Comparison of ENCODE assay signal across 11 cellular contexts in genomic region chr7:117399820-117400422, GRCh38. TPM values are rescaled to one million over a fixed set of nuclear protein-coding genes. Genes with fewer than 3 reads are reported as not detected.
DNase-seq lines count a peak whose midpoint lies in the region; ATAC-seq and TF ChIP-seq lines count a peak whose summit lies in the region.
"Had no signal": no experiment of that assay in that cellular context is flagged by ENCODE, and none has a peak within 500 bp of the region (broad histone marks: within the 10 kb centered on the region; RNA-seq: fewer than 3 reads in every experiment).

No MANE protein-coding gene starts in this region.

- H3K4me3 ChIP-seq in AG09309 (ENCODE audit: control insufficient read depth, low read depth, low read length) (no peak overlapping the region), hepatocyte (no peak overlapping the region)
- H3K4me3 ChIP-seq: ovary, thyroid gland had no signal

- no peaks in the 10 kb centered on the region for H3K4me1 ChIP-seq in hepatocyte (ENCODE audit: insufficient read depth)
- H3K4me1 ChIP-seq: thyroid gland had no signal

- no peaks in the 10 kb centered on the region for H3K9me2 ChIP-seq in hepatocyte (replicated peaks; ENCODE audit: insufficient read depth)

- no peaks in the 10 kb centered on the region for H3K36me3 ChIP-seq in hepatocyte (replicated peaks; ENCODE audit: insufficient read depth, low read depth)
- H3K36me3 ChIP-seq: ovary, thyroid gland had no signal

- no peaks in the 10 kb centered on the region for H4K20me1 ChIP-seq in hepatocyte (ENCODE audit: insufficient read depth, poor library complexity, severe bottlenecking)

- H3K9me3 ChIP-seq in hepatocyte (ENCODE audit: low read depth) = no peaks in the 10 kb centered on the region
- H3K9me3 ChIP-seq: ovary, thyroid gland had no signal

- no peak overlapping the region for H3K27ac ChIP-seq in hepatocyte
- H3K27ac ChIP-seq: ovary, thyroid gland had no signal

- WGBS in hepatocyte (ENCODE audit: low lambda C conversion rate, missing lambda C conversion rate) = 52% methylated on average over 4 of the region's 4 CpGs

- H3K79me2 ChIP-seq in hepatocyte = no peaks in the 10 kb centered on the region

- no peak overlapping the region for H3K4me2 ChIP-seq in hepatocyte

- ATAC-seq in HG03039 (IDR thresholded peaks at IDR 0.05; ENCODE audit: unreplicated experiment) (no peak), GM18868 (IDR thresholded peaks at IDR 0.05; ENCODE audit: unreplicated experiment) (no peak)

- DNase-seq in AG09309 (ENCODE audit: low read depth) = no peak
- DNase-seq in GM13977 (ENCODE audit: low spot score) = peak; percentile 21
- DNase-seq in SK-MEL-5 (ENCODE audit: low read depth, low spot score) = peak; percentile 74
- DNase-seq in hepatocyte (ENCODE audit: low spot score) = no peak
- DNase-seq in foreskin melanocyte = no peak
- DNase-seq in NCI-H128 (lab: John Stamatoyannopoulos, UW; ENCODE audit: unreplicated experiment) = no peak
- DNase-seq: ovary, thyroid gland had no signal

- TF ChIP-seq CTCF in AG09309 (IDR thresholded peaks at IDR 0.05; ENCODE audit: control insufficient read depth, insufficient read depth, low read depth, low read length, missing control alignments) (peak; percentile 33), GM13977 (IDR thresholded peaks at IDR 0.05; ENCODE audit: extremely low read depth, insufficient read depth, missing control alignments) (peak; percentile 47), hepatocyte (IDR thresholded peaks at IDR 0.05; ENCODE audit: poor library complexity) (peak; percentile 71)

- in situ Hi-C loops in GM13977 (cut with MboI; ENCODE audit: low pct_unique_long_range_greater_than_20kb, low sequenced_read_pairs, unreplicated experiment) = no loop called here
- in situ Hi-C loops in SK-MEL-5 (cut with HindIII; ENCODE audit: low pct_unique_long_range_greater_than_20kb, low sequenced_read_pairs) = no loop called here

- peak overlapping the region; percentile 9 for H2AFZ ChIP-seq in hepatocyte

- no peaks in the 10 kb centered on the region for H3K27me3 ChIP-seq in hepatocyte
- H3K27me3 ChIP-seq: ovary, thyroid gland had no signal

RNA-seq across cellular contexts. Expression of gene ASZ1, which starts 27.4 kb away (rescaled TPM):
- 1.0 and 1.3 TPM in 2 replicates for total RNA-seq in SK-MEL-5 (2014; rRNA removed; shearing (Covaris generic))
- 0.33 and 0.44 TPM in 2 replicates for polyA plus RNA-seq in SK-MEL-5 (2015; cell fraction: cytosol; rRNA removed)
- polyA plus RNA-seq in SK-MEL-5 (2015; cell fraction: nucleus; rRNA removed) = 1.8 and 2.2 TPM in 2 replicates
- not detected in 2 replicates for total RNA-seq in hepatocyte
- polyA plus RNA-seq in hepatocyte = 0.10 and 0.28 TPM in 2 replicates
- total RNA-seq: dermis microvascular lymphatic vessel endothelial cell, ovary, thyroid gland had no signal
- polyA plus RNA-seq: ovary had no signal

Comparison
In these comparisons a context has a peak if more than half of its experiments do, and no peak if none do; other contexts are left out.
1. DNase-seq: peak in GM13977 (single experiment) and SK-MEL-5 (single experiment); none in AG09309 (single experiment), hepatocyte (single experiment), foreskin melanocyte (single experiment) and NCI-H128 (single experiment).
2. Peak in every context shown above with its lines, with median percentiles within 50 percentile points of each other: CTCF ChIP-seq.